In the genomic region with DNA sequence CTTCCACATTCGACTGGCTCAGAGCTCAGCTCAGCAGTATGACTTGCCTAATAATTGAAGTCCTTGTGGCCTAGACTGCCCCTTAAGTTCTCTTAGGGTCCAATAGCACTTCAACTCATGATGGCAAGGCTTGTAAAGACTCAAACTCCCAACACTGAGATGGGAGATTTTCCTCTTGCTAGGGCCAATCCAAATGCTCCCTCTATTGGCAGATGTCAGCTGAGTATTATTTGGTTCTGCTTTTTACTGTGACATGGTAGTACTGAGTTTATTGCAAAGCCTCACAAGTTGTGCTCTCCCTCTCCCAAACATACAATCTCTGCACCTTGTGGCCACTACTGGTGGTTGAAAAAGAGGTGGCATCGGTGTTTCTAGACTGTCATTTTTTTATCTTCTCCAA, we compare ENCODE assay signal across 1 cellular context.
TF ChIP-seq lines count a peak whose summit lies in the region.

No MANE protein-coding gene starts in this region.

TF ChIP-seq in HepG2, 621 proteins besides CTCF, POLR2A, EP300 and RAD21:
- no peak for TF ChIP-seq ZBTB3 (CRISPR knock-in tag; IDR thresholded peaks at IDR 0.05; ENCODE audit: borderline replicate concordance, low read depth)
- TF ChIP-seq ELF1 (CRISPR knock-in tag; IDR thresholded peaks at IDR 0.05): no peak
- TF ChIP-seq TOPORS (CRISPR knock-in tag; IDR thresholded peaks at IDR 0.05): no peak
- no peak for TF ChIP-seq MTF2 (CRISPR knock-in tag; IDR thresholded peaks at IDR 0.05; ENCODE audit: borderline replicate concordance)
- TF ChIP-seq, protein P1, sequence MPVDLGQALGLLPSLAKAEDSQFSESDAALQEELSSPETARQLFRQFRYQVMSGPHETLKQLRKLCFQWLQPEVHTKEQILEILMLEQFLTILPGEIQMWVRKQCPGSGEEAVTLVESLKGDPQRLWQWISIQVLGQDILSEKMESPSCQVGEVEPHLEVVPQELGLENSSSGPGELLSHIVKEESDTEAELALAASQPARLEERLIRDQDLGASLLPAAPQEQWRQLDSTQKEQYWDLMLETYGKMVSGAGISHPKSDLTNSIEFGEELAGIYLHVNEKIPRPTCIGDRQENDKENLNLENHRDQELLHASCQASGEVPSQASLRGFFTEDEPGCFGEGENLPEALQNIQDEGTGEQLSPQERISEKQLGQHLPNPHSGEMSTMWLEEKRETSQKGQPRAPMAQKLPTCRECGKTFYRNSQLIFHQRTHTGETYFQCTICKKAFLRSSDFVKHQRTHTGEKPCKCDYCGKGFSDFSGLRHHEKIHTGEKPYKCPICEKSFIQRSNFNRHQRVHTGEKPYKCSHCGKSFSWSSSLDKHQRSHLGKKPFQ (CRISPR knock-in tag; IDR thresholded peaks at IDR 0.05; ENCODE audit: insufficient replicate concordance): no peak
- no peak for TF ChIP-seq ZNF205 (CRISPR knock-in tag; IDR thresholded peaks at IDR 0.05)
TF ChIP-seq in HepG2: peak in this region for 0.
